8 cellular contexts compared by ENCODE assay signal in the genomic region with DNA sequence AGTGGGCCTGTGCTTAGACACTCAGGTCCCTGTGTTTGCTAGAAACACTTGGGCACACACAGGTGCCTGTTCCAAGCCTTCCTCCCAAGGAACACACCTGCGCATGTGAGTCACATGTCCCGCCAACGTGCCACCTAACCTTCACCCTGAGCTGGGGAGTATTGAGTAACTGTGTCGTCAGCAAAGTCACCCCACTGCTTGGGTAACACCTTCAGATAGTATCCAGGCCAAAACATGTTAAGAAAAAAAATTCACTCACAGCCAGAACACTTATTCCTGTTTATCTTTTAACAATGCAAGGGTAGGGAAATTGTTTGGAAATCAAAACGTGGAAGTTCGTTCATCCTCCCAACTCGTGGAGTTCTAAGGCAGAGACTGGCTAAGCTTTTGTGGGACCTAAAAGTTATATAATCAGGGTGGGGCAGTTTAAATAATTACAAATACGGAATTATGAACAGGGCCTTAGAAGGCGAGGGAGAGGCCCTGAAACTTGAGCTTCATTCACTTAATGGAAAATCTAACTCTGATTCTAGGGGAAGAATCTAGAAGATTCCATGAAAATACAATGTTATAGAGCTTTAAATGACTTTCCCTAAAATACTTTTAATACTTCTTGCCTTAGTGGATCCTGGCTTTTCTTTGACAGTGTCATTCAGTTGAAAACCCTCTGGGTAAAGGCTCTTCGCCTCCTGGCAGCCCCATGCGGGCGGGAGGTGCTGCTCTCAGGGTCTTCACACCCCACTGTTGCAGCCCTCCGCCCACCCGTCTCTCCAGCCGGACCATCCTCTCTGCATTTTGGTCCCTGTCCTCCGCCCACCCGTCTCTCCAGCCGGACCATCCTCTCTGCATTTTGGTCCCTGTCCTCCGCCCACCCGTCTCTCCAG. TPM values are rescaled to one million over a fixed set of nuclear protein-coding genes. Genes with fewer than 3 reads are reported as not detected.
DNase-seq lines count a peak whose midpoint lies in the region; ATAC-seq and TF ChIP-seq lines count a peak whose summit lies in the region.

No MANE protein-coding gene starts in this region.

- H3K4me3 Mint-ChIP-seq in activated naive CD4-positive, alpha-beta T cell treated with anti-CD3 and anti-CD28 coated beads, Interleukin-2, amount 10 ng/mL, durations not matched to agents 7 days and 5 days: peak overlapping the region; percentile 3
- H3K4me3 Mint-ChIP-seq in stimulated activated naive B cell treated with anti-CD40 and anti-IgM and Interleukin-4, amounts not matched to agents 10 μg/mL and 1 μg/mL and 100 μg/mL, for 72 hours: no peak overlapping the region

- H3K9me3 ChIP-seq in Panc1 (ENCODE audit: control insufficient read depth, insufficient read depth, low read depth, low read length) (no peaks in the 10 kb centered on the region), iPS-15b (ENCODE audit: control insufficient read depth, insufficient read depth, low read length) (no peaks in the 10 kb centered on the region)

- H3K27me3 Mint-ChIP-seq in activated naive CD4-positive, alpha-beta T cell treated with anti-CD3 and anti-CD28 coated beads, Interleukin-2, amount 10 ng/mL, durations not matched to agents 7 days and 5 days: peaks cover 30% of the 10 kb centered on the region
- H3K27me3 Mint-ChIP-seq in stimulated activated naive B cell treated with anti-CD40 and anti-IgM and Interleukin-4, amounts not matched to agents 10 μg/mL and 1 μg/mL and 100 μg/mL, for 72 hours: peaks cover 0 to 10% of the 10 kb centered on the region in 2 donors

- POLR2A ChIA-PET in Panc1 (lab: Charles Lee): interaction anchor here (0.5 kb wide), 1 partner anchor 91 kb away, joined by 3 read pairs; no protein-coding TSS in a partner anchor

- H3K27me3 ChIP-seq in Panc1 (ENCODE audit: control insufficient read depth, insufficient read depth, low read length) (no peaks in the 10 kb centered on the region), iPS-15b (ENCODE audit: control insufficient read depth, insufficient read depth, low read length) (peaks cover 23% of the 10 kb centered on the region)

- H3K36me3 ChIP-seq in Panc1 (ENCODE audit: control insufficient read depth, insufficient read depth, low read length) (no peaks in the 10 kb centered on the region), iPS-15b (ENCODE audit: control insufficient read depth, insufficient read depth, low read length) (no peaks in the 10 kb centered on the region)

- peak overlapping the region; percentile 63 for H3K27ac ChIP-seq in Panc1 (ENCODE audit: low read length)

- TF ChIP-seq CTCF in Panc1 (IDR thresholded peaks at IDR 0.05): no peak

- peak overlapping the region; percentile 38 for H3K27ac Mint-ChIP-seq in activated naive CD4-positive, alpha-beta T cell treated with anti-CD3 and anti-CD28 coated beads, Interleukin-2, amount 10 ng/mL, durations not matched to agents 7 days and 5 days
- no peak overlapping the region for H3K27ac Mint-ChIP-seq in stimulated activated naive B cell treated with anti-CD40 and anti-IgM and Interleukin-4, amounts not matched to agents 10 μg/mL and 1 μg/mL and 100 μg/mL, for 72 hours

- in situ Hi-C loops in Panc1 (cut with HindIII; ENCODE audit: low pct_unique_long_range_greater_than_20kb, low sequenced_read_pairs): no loop called here

- peaks cover 34% of the 10 kb centered on the region for H3K4me1 Mint-ChIP-seq in activated naive CD4-positive, alpha-beta T cell treated with anti-CD3 and anti-CD28 coated beads, Interleukin-2, amount 10 ng/mL, durations not matched to agents 7 days and 5 days
- peaks cover 16 to 17% of the 10 kb centered on the region in 2 donors for H3K4me1 Mint-ChIP-seq in stimulated activated naive B cell treated with anti-CD40 and anti-IgM and Interleukin-4, amounts not matched to agents 10 μg/mL and 1 μg/mL and 100 μg/mL, for 72 hours

- BruUV-seq in Panc1 (replicated peaks; lab: Mats Ljungman, UMichigan): no TSS peak

- peaks cover 2% of the 10 kb centered on the region for H3K36me3 Mint-ChIP-seq in activated naive CD4-positive, alpha-beta T cell treated with anti-CD3 and anti-CD28 coated beads, Interleukin-2, amount 10 ng/mL, durations not matched to agents 7 days and 5 days
- H3K36me3 Mint-ChIP-seq in stimulated activated naive B cell treated with anti-CD40 and anti-IgM and Interleukin-4, amounts not matched to agents 10 μg/mL and 1 μg/mL and 100 μg/mL, for 72 hours: peaks cover 0 to 6% of the 10 kb centered on the region in 2 donors

- no peak overlapping the region for H3K9ac ChIP-seq in iPS-15b (ENCODE audit: low read depth, low read length)

- CTCF ChIA-PET in Panc1 (lab: Charles Lee): no interaction called here
- CTCF ChIA-PET in activated naive CD4-positive, alpha-beta T cell treated with anti-CD3 and anti-CD28 coated beads, Interleukin-2, amount 10 ng/mL, durations not matched to agents 7 days and 5 days (lab: Charles Lee): interaction anchor here (1.5 to 15.6 kb wide), 2 partner anchors 26 to 129 kb away, joined by 4 to 326 read pairs; no protein-coding TSS in a partner anchor

- H3K4me3 ChIP-seq in Panc1 (ENCODE audit: low read depth in 2 of 2, low read length in 2 of 2) (no peak overlapping the region), iPS-15b (ENCODE audit: low read depth, low read length) (peak overlapping the region; percentile 37)

- no peaks in the 10 kb centered on the region for H3K9me3 Mint-ChIP-seq in activated naive CD4-positive, alpha-beta T cell treated with anti-CD3 and anti-CD28 coated beads, Interleukin-2, amount 10 ng/mL, durations not matched to agents 7 days and 5 days
- H3K9me3 Mint-ChIP-seq in stimulated activated naive B cell treated with anti-CD40 and anti-IgM and Interleukin-4, amounts not matched to agents 10 μg/mL and 1 μg/mL and 100 μg/mL, for 72 hours: peaks cover 0 to 6% of the 10 kb centered on the region in 2 donors

- intact Hi-C loops in Panc1 (cut with micrococcal nuclease; ENCODE audit: unreplicated experiment): loop anchor here (10.0 kb wide), 1 partner anchor 274 kb away; no protein-coding TSS in a partner anchor

- no peak for ATAC-seq in Panc1
- ATAC-seq in stimulated activated naive B cell treated with anti-CD40 and anti-IgM and Interleukin-4, amounts not matched to agents 10 μg/mL and 1 μg/mL and 100 μg/mL, for 72 hours (replicated peaks): no peak

- DNase-seq in Panc1 (ENCODE audit: low read depth, low spot score): no peak
- DNase-seq in activated naive CD4-positive, alpha-beta T cell treated with anti-CD3 and anti-CD28 coated beads, Interleukin-2, amount 10 ng/mL, durations not matched to agents 7 days and 5 days: peak; percentile 44
- DNase-seq in stimulated activated CD4-positive, alpha-beta T cell treated with anti-CD3 and anti-CD28 coated beads, Interleukin-4, amount 100 ng/mL, for 1 hour: peak; percentile 36
- DNase-seq in NK-92 (lab: John Stamatoyannopoulos, UW; ENCODE audit: unreplicated experiment): no peak
- no peak for DNase-seq in foreskin melanocyte
- DNase-seq in NCI-H69 (lab: John Stamatoyannopoulos, UW): no peak
- no peak for DNase-seq in stimulated activated naive B cell treated with anti-CD40 and anti-IgM and Interleukin-4, amounts not matched to agents 10 μg/mL and 1 μg/mL and 100 μg/mL, for 72 hours

- H3K4me1 ChIP-seq in Panc1 (ENCODE audit: control insufficient read depth, insufficient read depth, low read length): peaks cover 9% of the 10 kb centered on the region
- no peaks in the 10 kb centered on the region for H3K4me1 ChIP-seq in iPS-15b (ENCODE audit: control insufficient read depth, insufficient read depth, low read length)

RNA-seq across cellular contexts. Expression of a gene that starts 30.3 kb away (rescaled TPM):
- total RNA-seq in Panc1 (2021; ENCODE audit: unreplicated experiment): 76.0 TPM
- polyA plus RNA-seq in Panc1 (2012; ENCODE audit: insufficient read length): 44.9 TPM

RNA-seq across cellular contexts. Expression of a gene that starts 31.5 kb away (rescaled TPM):
- 36.9 TPM for total RNA-seq in Panc1 (2021; ENCODE audit: unreplicated experiment)
- polyA plus RNA-seq in Panc1 (2012; ENCODE audit: insufficient read length): 34.8 TPM

Comparison
In these comparisons a context has a peak if more than half of its experiments do, and no peak if none do; other contexts are left out.
1. DNase-seq: peak in activated naive CD4-positive, alpha-beta T cell treated with anti-CD3 and anti-CD28 coated beads, Interleukin-2, amount 10 ng/mL, durations not matched to agents 7 days and 5 days (single experiment) and stimulated activated CD4-positive, alpha-beta T cell treated with anti-CD3 and anti-CD28 coated beads, Interleukin-4, amount 100 ng/mL, for 1 hour (single experiment); none in Panc1 (single experiment), NK-92 (single experiment), foreskin melanocyte (single experiment), NCI-H69 (single experiment) and stimulated activated naive B cell treated with anti-CD40 and anti-IgM and Interleukin-4, amounts not matched to agents 10 μg/mL and 1 μg/mL and 100 μg/mL, for 72 hours (single experiment).